15 cellular contexts compared by ENCODE assay signal in the genomic region with DNA sequence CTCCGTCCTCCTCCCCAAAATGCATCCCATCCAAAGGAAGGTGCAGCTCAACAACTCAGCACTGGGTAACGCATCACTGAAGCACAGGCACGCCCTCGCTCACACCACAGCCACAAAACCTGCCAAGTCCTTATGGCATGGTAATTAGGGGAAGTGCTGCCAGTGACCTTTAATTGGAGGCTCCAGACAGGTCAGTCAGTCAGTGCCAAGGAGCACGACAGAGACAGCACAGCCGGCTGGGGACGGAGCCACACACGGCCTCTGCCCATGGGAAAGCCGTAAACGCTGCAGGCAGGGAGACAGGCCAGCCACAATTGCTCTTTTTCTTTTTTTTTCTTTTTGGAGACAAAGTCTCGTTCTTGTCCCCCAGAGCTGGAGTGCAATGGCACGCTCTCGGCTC.
"Had no signal": no experiment of that assay in that cellular context is flagged by ENCODE, and none has a peak within 500 bp of the region (broad histone marks: within the 10 kb centered on the region; RNA-seq: fewer than 3 reads in every experiment).

No MANE protein-coding gene starts in this region.

- H3K4me3 Mint-ChIP-seq: activated naive CD8-positive, alpha-beta T cell treated with anti-CD3 and anti-CD28 coated beads, Interleukin-2, amount 10 ng/mL, durations not matched to agents 7 days and 5 days; effector memory CD8-positive, alpha-beta T cell; nephron had no signal

- H3K27ac Mint-ChIP-seq: activated naive CD8-positive, alpha-beta T cell treated with anti-CD3 and anti-CD28 coated beads, Interleukin-2, amount 10 ng/mL, durations not matched to agents 7 days and 5 days; nephron had no signal

- ATAC-seq: effector memory CD8-positive, alpha-beta T cell; gastrocnemius medialis; sciatic nerve had no signal

- DNase-seq: activated CD4-positive, CD25-positive, alpha-beta regulatory T cell treated with anti-CD3 and anti-CD28 coated beads, Interleukin-2, amount 50 U/mL, for 72 hours; activated naive CD4-positive, alpha-beta T cell; activated naive CD8-positive, alpha-beta T cell treated with anti-CD3 and anti-CD28 coated beads, Interleukin-2, amount 10 ng/mL, durations not matched to agents 7 days and 5 days; activated T-cell treated with anti-CD3 and anti-CD28 coated beads for 4 hours; brain microvascular endothelial cell; cerebellar nuclear complex; dermis blood vessel endothelial cell; effector memory CD8-positive, alpha-beta T cell; gastrocnemius medialis; mesendoderm; spleen; stomach; SW 1271 had no signal

- H3K9me3 Mint-ChIP-seq: activated naive CD8-positive, alpha-beta T cell treated with anti-CD3 and anti-CD28 coated beads, Interleukin-2, amount 10 ng/mL, durations not matched to agents 7 days and 5 days; effector memory CD8-positive, alpha-beta T cell; nephron had no signal

- H3K27me3 Mint-ChIP-seq: activated naive CD8-positive, alpha-beta T cell treated with anti-CD3 and anti-CD28 coated beads, Interleukin-2, amount 10 ng/mL, durations not matched to agents 7 days and 5 days; effector memory CD8-positive, alpha-beta T cell had no signal
